ENCODE assay signal across 27 cellular contexts in the genomic region with DNA sequence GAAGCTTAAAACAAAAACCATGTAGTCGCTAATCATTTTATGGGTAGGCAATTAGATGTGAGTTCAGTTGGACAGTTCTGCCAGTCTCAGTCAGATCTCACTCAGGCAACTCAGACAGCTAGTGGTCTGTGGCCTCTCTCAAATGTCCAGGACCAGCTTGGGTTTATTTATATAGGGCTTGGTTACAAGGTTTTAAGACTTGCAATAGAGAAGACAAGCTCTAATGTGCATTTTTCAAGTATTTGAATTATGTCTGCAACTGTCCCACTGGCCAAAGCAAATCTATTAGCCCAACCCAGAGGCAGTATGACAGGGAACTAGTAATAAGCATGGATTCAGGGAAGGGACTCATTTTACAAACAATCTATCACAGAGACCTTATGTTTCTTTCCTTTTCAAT.
"Had no signal": no experiment of that assay in that cellular context is flagged by ENCODE, and none has a peak within 500 bp of the region (broad histone marks: within the 10 kb centered on the region; RNA-seq: fewer than 3 reads in every experiment).

No MANE protein-coding gene starts in this region.

- ATAC-seq: left lung; mucosa of descending colon; natural killer cell treated with Interleukin-12 subunit alpha and Interleukin-12 subunit beta and Interleukin-15 and Interleukin-18, amount 100 ng/mL, for 72 hours; right lobe of liver; stimulated activated effector memory CD8-positive, alpha-beta T cell treated with anti-CD3 and anti-CD28 coated beads, Interleukin-12 subunit alpha, Interleukin-12 subunit beta, amount 100 ng/mL, for 72 hours had no signal

- H3K4me1 Mint-ChIP-seq: naive B cell; neural progenitor cell; stimulated activated effector memory CD8-positive, alpha-beta T cell treated with anti-CD3 and anti-CD28 coated beads, Interleukin-12 subunit alpha, Interleukin-12 subunit beta, amount 100 ng/mL, for 72 hours had no signal

- H3K36me3 Mint-ChIP-seq: natural killer cell treated with Interleukin-12 subunit alpha and Interleukin-12 subunit beta and Interleukin-15 and Interleukin-18, amount 100 ng/mL, for 72 hours; type B pancreatic cell had no signal

- H3K9me3 Mint-ChIP-seq: dendritic cell treated with granulocyte-macrophage colony-stimulating factor and Interleukin-4, amounts not matched to agents 40 ng/mL and 50 ng/mL, for 4 days; mesothelial cell of epicardium; naive B cell; natural killer cell treated with Interleukin-12 subunit alpha and Interleukin-12 subunit beta and Interleukin-15 and Interleukin-18, amount 100 ng/mL, for 72 hours; neural progenitor cell; stimulated activated effector memory CD8-positive, alpha-beta T cell treated with anti-CD3 and anti-CD28 coated beads, Interleukin-12 subunit alpha, Interleukin-12 subunit beta, amount 100 ng/mL, for 72 hours; type B pancreatic cell had no signal

- FAIRE-seq: endometrium, frontal cortex, keratinocyte, urothelium cell line had no signal

- H3K27ac Mint-ChIP-seq: dendritic cell treated with granulocyte-macrophage colony-stimulating factor and Interleukin-4, amounts not matched to agents 40 ng/mL and 50 ng/mL, for 4 days; mesothelial cell of epicardium; natural killer cell treated with Interleukin-12 subunit alpha and Interleukin-12 subunit beta and Interleukin-15 and Interleukin-18, amount 100 ng/mL, for 72 hours; neural progenitor cell; progenitor cell of endocrine pancreas; stimulated activated effector memory CD8-positive, alpha-beta T cell treated with anti-CD3 and anti-CD28 coated beads, Interleukin-12 subunit alpha, Interleukin-12 subunit beta, amount 100 ng/mL, for 72 hours; type B pancreatic cell had no signal

- H3K36me3 ChIP-seq: colonic mucosa, left lung, neural progenitor cell, right lobe of liver had no signal

- DNase-seq: colonic mucosa; effector CD8-positive, alpha-beta T cell; erythroblast; head of caudate nucleus; left lung; mesenchymal stem cell; mucosa of descending colon; naive B cell; right lobe of liver; stimulated activated CD4-positive, alpha-beta T cell treated with anti-CD3 and anti-CD28 coated beads, Interleukin-2, amount 100 ng/mL, for 24 hours; stimulated activated CD4-positive, alpha-beta T cell treated with anti-CD3 and anti-CD28 coated beads, Interleukin-4, amount 100 ng/mL, for 24 hours; stimulated activated naive CD4-positive, alpha-beta T cell treated with Interleukin-2 at 50 U/mL for 16 hours; substantia nigra; testis; tibial artery had no signal

- H2AFZ ChIP-seq: neural progenitor cell, parathyroid adenoma had no signal

- H3K4me3 Mint-ChIP-seq: dendritic cell treated with granulocyte-macrophage colony-stimulating factor and Interleukin-4, amounts not matched to agents 40 ng/mL and 50 ng/mL, for 4 days; mesothelial cell of epicardium; naive B cell; natural killer cell treated with Interleukin-12 subunit alpha and Interleukin-12 subunit beta and Interleukin-15 and Interleukin-18, amount 100 ng/mL, for 72 hours; neural progenitor cell; stimulated activated effector memory CD8-positive, alpha-beta T cell treated with anti-CD3 and anti-CD28 coated beads, Interleukin-12 subunit alpha, Interleukin-12 subunit beta, amount 100 ng/mL, for 72 hours; type B pancreatic cell had no signal

- H3K4me1 ChIP-seq: colonic mucosa, left lung, neural progenitor cell, parathyroid adenoma, right lobe of liver, testis, tibial artery had no signal

- H3K9me3 ChIP-seq: colonic mucosa, left lung, mucosa of descending colon, right lobe of liver, testis, tibial artery had no signal

- H3K27me3 Mint-ChIP-seq: dendritic cell treated with granulocyte-macrophage colony-stimulating factor and Interleukin-4, amounts not matched to agents 40 ng/mL and 50 ng/mL, for 4 days; naive B cell; natural killer cell treated with Interleukin-12 subunit alpha and Interleukin-12 subunit beta and Interleukin-15 and Interleukin-18, amount 100 ng/mL, for 72 hours; progenitor cell of endocrine pancreas; type B pancreatic cell had no signal

- H3K4me3 ChIP-seq: colonic mucosa, left lung, mucosa of descending colon, neural progenitor cell, right lobe of liver, testis, tibial artery had no signal

- H3K27ac ChIP-seq: colonic mucosa, left lung, neural progenitor cell, parathyroid adenoma, right lobe of liver, testis, tibial artery had no signal

- H3K4me2 ChIP-seq: neural progenitor cell had no signal

- H3K27me3 ChIP-seq: colonic mucosa, left lung, neural progenitor cell, right lobe of liver, testis, tibial artery had no signal

- H3K9ac ChIP-seq: neural progenitor cell, parathyroid adenoma had no signal
